Comparison of ENCODE assay signal across 8 cellular contexts in genomic region chr14:67820428-67820881, GRCh38. TPM values are rescaled to one million over a fixed set of nuclear protein-coding genes. Genes with fewer than 3 reads are reported as not detected.
A peak's percentile ranks its signal among the peaks of the same experiment; 100 is the strongest.
DNase-seq lines count a peak whose midpoint lies in the region; ATAC-seq lines count a peak whose summit lies in the region.

No MANE protein-coding gene starts in this region.

- DNase-seq in ELF-1 (ENCODE audit: low read depth, low spot score): peak; percentile 46
- DNase-seq in Jurkat, Clone E6-1 (ENCODE audit: low read depth, low spot score): no peak
- DNase-seq in activated CD4-positive, alpha-beta memory T cell treated with anti-CD3 and anti-CD28 coated beads, Interleukin-2, amount 10 ng/mL, durations not matched to agents 7 days and 5 days: no peak
- no peak for DNase-seq in stimulated activated naive CD8-positive, alpha-beta T cell treated with anti-CD3 and anti-CD28 coated beads, Interleukin-15, amount 100 ng/mL, for 72 hours

- peaks cover 9% of the 10 kb centered on the region for H3K4me1 ChIP-seq in iPS-18a (ENCODE audit: control insufficient read depth, low read depth, low read length)

- H3K36me3 Mint-ChIP-seq in activated CD4-positive, alpha-beta memory T cell treated with anti-CD3 and anti-CD28 coated beads, Interleukin-2, amount 10 ng/mL, durations not matched to agents 7 days and 5 days (ENCODE audit: low read depth): peaks cover 2% of the 10 kb centered on the region

- H3K27ac Mint-ChIP-seq in activated CD4-positive, alpha-beta memory T cell treated with anti-CD3 and anti-CD28 coated beads, Interleukin-2, amount 10 ng/mL, durations not matched to agents 7 days and 5 days: peak overlapping the region; percentile 74
- H3K27ac Mint-ChIP-seq in stimulated activated naive CD8-positive, alpha-beta T cell treated with anti-CD3 and anti-CD28 coated beads, Interleukin-15, amount 100 ng/mL, for 72 hours: peak overlapping the region; percentile 97 to 98

- peak overlapping the region; percentile 99 for H3K4me3 Mint-ChIP-seq in activated CD4-positive, alpha-beta memory T cell treated with anti-CD3 and anti-CD28 coated beads, Interleukin-2, amount 10 ng/mL, durations not matched to agents 7 days and 5 days
- peak overlapping the region; percentile 97 to 98 for H3K4me3 Mint-ChIP-seq in stimulated activated naive CD8-positive, alpha-beta T cell treated with anti-CD3 and anti-CD28 coated beads, Interleukin-15, amount 100 ng/mL, for 72 hours

- peak overlapping the region; percentile 66 for H3K4me3 ChIP-seq in Jurkat, Clone E6-1 (ENCODE audit: low read length)
- peak overlapping the region; percentile 99 for H3K4me3 ChIP-seq in iPS-18a (ENCODE audit: low read length)

- H3K36me3 ChIP-seq in iPS-18a (ENCODE audit: control insufficient read depth, low read depth, low read length): no peaks in the 10 kb centered on the region

- H3K9ac ChIP-seq in iPS-18a (ENCODE audit: low read length): peak overlapping the region; percentile 95

- CTCF ChIA-PET in activated CD4-positive, alpha-beta memory T cell treated with anti-CD3 and anti-CD28 coated beads, Interleukin-2, amount 10 ng/mL, durations not matched to agents 7 days and 5 days (lab: Charles Lee): interaction anchor here (1.8 kb wide), 1 partner anchor 461 kb away, joined by 5 read pairs; the partner anchor contains the start of genes ATP6V1D and EIF2S1

- no peaks in the 10 kb centered on the region for H3K9me3 ChIP-seq in iPS-18a (ENCODE audit: control insufficient read depth, low read depth, low read length)

- H3K27me3 Mint-ChIP-seq in activated CD4-positive, alpha-beta memory T cell treated with anti-CD3 and anti-CD28 coated beads, Interleukin-2, amount 10 ng/mL, durations not matched to agents 7 days and 5 days: no peaks in the 10 kb centered on the region
- no peaks in the 10 kb centered on the region for H3K27me3 Mint-ChIP-seq in stimulated activated naive CD8-positive, alpha-beta T cell treated with anti-CD3 and anti-CD28 coated beads, Interleukin-15, amount 100 ng/mL, for 72 hours

- peaks cover 3% of the 10 kb centered on the region for H3K9me3 Mint-ChIP-seq in activated CD4-positive, alpha-beta memory T cell treated with anti-CD3 and anti-CD28 coated beads, Interleukin-2, amount 10 ng/mL, durations not matched to agents 7 days and 5 days
- H3K9me3 Mint-ChIP-seq in stimulated activated naive CD8-positive, alpha-beta T cell treated with anti-CD3 and anti-CD28 coated beads, Interleukin-15, amount 100 ng/mL, for 72 hours: no peaks in the 10 kb centered on the region

- peak; percentile 37 for ATAC-seq in stimulated activated naive CD8-positive, alpha-beta T cell treated with anti-CD3 and anti-CD28 coated beads, Interleukin-15, amount 100 ng/mL, for 72 hours
- ATAC-seq in GM18511 (IDR thresholded peaks at IDR 0.05; ENCODE audit: unreplicated experiment) (no peak), GM18519 (IDR thresholded peaks at IDR 0.05; ENCODE audit: low FRiP score, unreplicated experiment) (no peak), HG02642 (IDR thresholded peaks at IDR 0.05; ENCODE audit: poor library complexity, unreplicated experiment) (no peak)

- H3K27me3 ChIP-seq in iPS-18a (ENCODE audit: control insufficient read depth, insufficient read depth, low read length): no peaks in the 10 kb centered on the region

- H3K4me1 Mint-ChIP-seq in activated CD4-positive, alpha-beta memory T cell treated with anti-CD3 and anti-CD28 coated beads, Interleukin-2, amount 10 ng/mL, durations not matched to agents 7 days and 5 days: peaks cover 35% of the 10 kb centered on the region
- peaks cover 34% of the 10 kb centered on the region for H3K4me1 Mint-ChIP-seq in stimulated activated naive CD8-positive, alpha-beta T cell treated with anti-CD3 and anti-CD28 coated beads, Interleukin-15, amount 100 ng/mL, for 72 hours

- peak overlapping the region; percentile 86 for H3K27ac ChIP-seq in iPS-18a (ENCODE audit: low read length)

- POLR2A ChIA-PET in activated CD4-positive, alpha-beta memory T cell treated with anti-CD3 and anti-CD28 coated beads, Interleukin-2, amount 10 ng/mL, durations not matched to agents 7 days and 5 days (lab: Charles Lee): interaction anchor here (0.7 to 1.2 kb wide), 5 partner anchors 18 to 970 kb away, joined by 3 to 5 read pairs (median 3); partner anchors contain the start of gene RDH11

RNA-seq across cellular contexts. Expression of gene RAD51B, which starts 0.9 kb away (rescaled TPM):
- 24.7 TPM for polyA plus RNA-seq in Jurkat, Clone E6-1 (2012; ENCODE audit: insufficient read depth, insufficient read length)
- 10 to 100 TPM; 33.1 to 40.8 TPM for total RNA-seq in activated CD4-positive, alpha-beta memory T cell treated with anti-CD3 and anti-CD28 coated beads, Interleukin-2, amount 10 ng/mL, durations not matched to agents 7 days and 5 days

RNA-seq across cellular contexts. Expression of gene ZFYVE26, which starts 4.1 kb away (rescaled TPM):
- polyA plus RNA-seq in Jurkat, Clone E6-1 (2012; ENCODE audit: insufficient read depth, insufficient read length): 7.5 TPM
- total RNA-seq in activated CD4-positive, alpha-beta memory T cell treated with anti-CD3 and anti-CD28 coated beads, Interleukin-2, amount 10 ng/mL, durations not matched to agents 7 days and 5 days: 10 to 100 TPM; 20.8 to 21.4 TPM
